Comparison of ENCODE assay signal across 18 cellular contexts in the genomic region with DNA sequence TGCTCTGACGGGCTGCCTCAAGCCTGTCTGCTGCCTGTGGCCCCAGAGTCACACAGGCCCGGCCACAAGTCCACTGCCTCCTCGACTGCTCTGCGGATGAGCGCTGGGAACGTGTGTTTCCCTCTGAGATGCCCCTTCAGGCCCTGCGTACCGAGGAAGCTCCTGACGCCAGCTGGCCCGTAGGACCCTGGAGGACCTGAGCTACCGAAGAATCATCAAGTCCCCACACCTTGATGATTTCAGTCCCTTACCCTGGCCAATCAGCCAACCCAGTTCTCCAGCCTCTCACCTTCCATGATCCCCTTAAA.
DNase-seq lines count a peak whose midpoint lies in the region; ATAC-seq and TF ChIP-seq lines count a peak whose summit lies in the region.
"Had no signal": no experiment of that assay in that cellular context is flagged by ENCODE, and none has a peak within 500 bp of the region (broad histone marks: within the 10 kb centered on the region; RNA-seq: fewer than 3 reads in every experiment).

No MANE protein-coding gene starts in this region.

- peaks cover 9% of the 10 kb centered on the region for H3K4me1 Mint-ChIP-seq in chondrocyte (ENCODE audit: low read depth)

- peak overlapping the region; percentile 38 for H3K14ac ChIP-seq in neuronal stem cell (ENCODE audit: low read length)

- H3K36me3 Mint-ChIP-seq in chondrocyte (ENCODE audit: low read depth): no peaks in the 10 kb centered on the region
- H3K36me3 Mint-ChIP-seq: CD8-positive, alpha-beta T cell had no signal

- H2AK5ac ChIP-seq in neuronal stem cell (ENCODE audit: low read depth, low read length): peak overlapping the region; percentile 97

- H3K4me2 ChIP-seq in BLaER1 (peak overlapping the region; percentile 53), neuronal stem cell (ENCODE audit: insufficient read depth, low read length, poor library complexity, severe bottlenecking) (no peak overlapping the region)
- H3K4me2 ChIP-seq: A549, GM23338 had no signal

- peak overlapping the region; percentile 61 for H2BK120ac ChIP-seq in neuronal stem cell (ENCODE audit: low read depth, low read length)

- no peak overlapping the region for H4K8ac ChIP-seq in neuronal stem cell (ENCODE audit: low read depth, low read length)

- peak overlapping the region; percentile 10 for H2BK12ac ChIP-seq in neuronal stem cell (ENCODE audit: low read length)

- H3K79me1 ChIP-seq in neuronal stem cell (ENCODE audit: low read depth, low read length): no peaks in the 10 kb centered on the region

- no peak overlapping the region for H3K4ac ChIP-seq in neuronal stem cell (ENCODE audit: low read length)

- ATAC-seq in aorta (ENCODE audit: low FRiP score): no peak
- ATAC-seq: A549; CD8-positive, alpha-beta T cell; GM23338 had no signal

- no peaks in the 10 kb centered on the region for H4K20me1 ChIP-seq in BLaER1

- H3K27ac ChIP-seq in BLaER1 (no peak overlapping the region), neuronal stem cell (replicated peaks; ENCODE audit: low read length) (no peak overlapping the region), aorta (ENCODE audit: low read depth in 1 of 2, low read length in 2 of 2) (no peak overlapping the region)
- H3K27ac ChIP-seq: 22Rv1, A549, HL-60 had no signal

- no peak overlapping the region for H2BK15ac ChIP-seq in neuronal stem cell (ENCODE audit: low read length)

- no peak overlapping the region for H2AFZ ChIP-seq in neuronal stem cell (ENCODE audit: low read length)
- H2AFZ ChIP-seq: GM23338 had no signal

- no peak overlapping the region for H4K91ac ChIP-seq in neuronal stem cell (ENCODE audit: low read depth, low read length, poor library complexity)

- no peak overlapping the region for H2BK5ac ChIP-seq in neuronal stem cell (ENCODE audit: low read length)

- H3K27me3 ChIP-seq in BLaER1 (no peaks in the 10 kb centered on the region), neuronal stem cell (ENCODE audit: control insufficient read depth in 3 of 3, insufficient read depth in 3 of 3, low read depth in 1 of 3, low read length in 3 of 3) (no peaks in the 10 kb centered on the region), aorta (ENCODE audit: control insufficient read depth in 1 of 2, insufficient read depth in 2 of 2, low read length in 1 of 2) (no peaks in the 10 kb centered on the region)

- peaks cover 41% of the 10 kb centered on the region for H3K4me1 ChIP-seq in BLaER1
- H3K4me1 ChIP-seq in neuronal stem cell (ENCODE audit: control insufficient read depth in 2 of 2, insufficient read depth in 1 of 2, low read depth in 1 of 2, low read length in 2 of 2): peaks cover 15 to 17% of the 10 kb centered on the region in 2 donors
- H3K4me1 ChIP-seq in aorta (ENCODE audit: control insufficient read depth in 1 of 2, insufficient read depth in 2 of 2, low read length in 2 of 2): no peaks in the 10 kb centered on the region
- H3K4me1 ChIP-seq: A549 had no signal

- peaks cover 3% of the 10 kb centered on the region for H3K9me3 Mint-ChIP-seq in chondrocyte (ENCODE audit: low read depth)
- H3K9me3 Mint-ChIP-seq: CD8-positive, alpha-beta T cell had no signal

- no peak overlapping the region for H3K4me3 ChIP-seq in BLaER1
- H3K4me3 ChIP-seq in neuronal stem cell (ENCODE audit: low read length in 2 of 2): peak overlapping the region in 1 of 2 donors; percentile 47
- no peak overlapping the region for H3K4me3 ChIP-seq in aorta (ENCODE audit: low read length in 2 of 2)
- H3K4me3 ChIP-seq: A549, GM23338 had no signal

- intact Hi-C loops in aorta (cut with DNase I): no loop called here

- no peak overlapping the region for H3K23ac ChIP-seq in neuronal stem cell (ENCODE audit: low read depth, low read length, poor library complexity)

- TF ChIP-seq CTCF in chondrocyte (IDR thresholded peaks at IDR 0.05): no peak

- H3K9ac ChIP-seq in BLaER1: no peak overlapping the region
- no peak overlapping the region for H3K9ac ChIP-seq in neuronal stem cell (ENCODE audit: low read depth, low read length, poor library complexity)

- H3K9me3 ChIP-seq in BLaER1: no peaks in the 10 kb centered on the region
- H3K9me3 ChIP-seq in neuronal stem cell (replicated peaks in 1 of 2; ENCODE audit: control insufficient read depth in 2 of 2, insufficient read depth in 1 of 2, low read depth in 1 of 2, low read length in 2 of 2): peaks cover 0 to 4% of the 10 kb centered on the region in 2 donors
- H3K9me3 ChIP-seq in aorta (ENCODE audit: control insufficient read depth, low read length): no peaks in the 10 kb centered on the region
- H3K9me3 ChIP-seq: A549 had no signal

- H3K27ac Mint-ChIP-seq in chondrocyte (ENCODE audit: unreplicated experiment): no peak overlapping the region
- H3K27ac Mint-ChIP-seq: CD8-positive, alpha-beta T cell; GM23338 had no signal

- peak; percentile 72 for DNase-seq in chondrocyte (ENCODE audit: low spot score)
- DNase-seq in neuronal stem cell (ENCODE audit: low spot score): no peak
- peak; percentile 24 to 48 for DNase-seq in aorta
- no peak for DNase-seq in globus pallidus (ENCODE audit: low spot score)
- no peak for DNase-seq in cerebellar cortex (ENCODE audit: low spot score)
- DNase-seq in superior temporal gyrus (ENCODE audit: extremely low spot score): no peak
- DNase-seq: AML-193; Calu3; CD8-positive, alpha-beta T cell; DMS79 treated with DMSO at 0.1 percent for 48 hours; GF-D8; HCEC 1CT; IMR-90 had no signal

- H3K36me3 ChIP-seq in BLaER1: no peaks in the 10 kb centered on the region
- H3K36me3 ChIP-seq in neuronal stem cell (replicated peaks in 1 of 2; ENCODE audit: control insufficient read depth in 2 of 2, insufficient read depth in 2 of 2, low read length in 2 of 2): no peaks in the 10 kb centered on the region
- H3K36me3 ChIP-seq in aorta (ENCODE audit: control insufficient read depth in 1 of 2, insufficient read depth in 2 of 2, low read length in 1 of 2): no peaks in the 10 kb centered on the region

- H3K4me3 Mint-ChIP-seq in chondrocyte (ENCODE audit: unreplicated experiment): no peak overlapping the region
- H3K4me3 Mint-ChIP-seq: CD8-positive, alpha-beta T cell; GM23338 had no signal

- H3K18ac ChIP-seq in neuronal stem cell (ENCODE audit: low read length): peak overlapping the region; percentile 64

- no CpG with 5 or more reads among the region's 11 CpGs for WGBS in neuronal stem cell (ENCODE audit: extremely low coverage in 2 of 2, insufficient read length in 2 of 2, insufficient replicate concordance in 1 of 2), 2 donors
- WGBS in aorta, 2 donors: 87 to 90% methylated on average over 11 of the region's 11 CpGs

- peaks cover 19% of the 10 kb centered on the region for H3K27me3 Mint-ChIP-seq in chondrocyte (ENCODE audit: low read depth)

Comparison
In these comparisons a context has a peak if more than half of its experiments do, and no peak if none do; other contexts are left out.
1. DNase-seq: peak in chondrocyte (single experiment) and aorta (2 of 2); none in neuronal stem cell (single experiment), globus pallidus (single experiment), cerebellar cortex (single experiment) and superior temporal gyrus (single experiment).